ENCODE assay signal across 1 cellular context in the genomic region with DNA sequence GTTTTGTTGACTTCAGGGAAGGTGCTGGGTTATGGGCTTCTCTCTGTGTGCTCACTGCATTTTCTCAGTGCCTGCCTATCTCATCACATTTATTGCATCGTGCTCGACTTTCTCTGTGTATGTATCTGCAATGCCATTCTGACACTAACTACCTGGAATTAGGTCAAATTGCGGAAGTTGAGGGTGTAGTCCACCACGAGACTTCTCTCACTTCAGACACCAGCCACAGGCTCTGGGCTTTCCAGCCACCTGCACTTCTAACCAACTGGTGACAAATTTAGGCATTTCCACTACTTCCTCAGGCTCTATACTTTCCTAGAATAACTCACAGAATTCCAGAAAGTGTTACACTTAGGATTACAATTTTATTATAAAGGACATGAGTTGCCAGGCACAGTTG.
A peak's percentile ranks its signal among the peaks of the same experiment; 100 is the strongest.
TF ChIP-seq lines count a peak whose summit lies in the region.

No MANE protein-coding gene starts in this region.

TF ChIP-seq in GM12878, 131 proteins besides CTCF, POLR2A, EP300 and RAD21 (continued from another document and continues in another):
- TF ChIP-seq, protein P1, sequence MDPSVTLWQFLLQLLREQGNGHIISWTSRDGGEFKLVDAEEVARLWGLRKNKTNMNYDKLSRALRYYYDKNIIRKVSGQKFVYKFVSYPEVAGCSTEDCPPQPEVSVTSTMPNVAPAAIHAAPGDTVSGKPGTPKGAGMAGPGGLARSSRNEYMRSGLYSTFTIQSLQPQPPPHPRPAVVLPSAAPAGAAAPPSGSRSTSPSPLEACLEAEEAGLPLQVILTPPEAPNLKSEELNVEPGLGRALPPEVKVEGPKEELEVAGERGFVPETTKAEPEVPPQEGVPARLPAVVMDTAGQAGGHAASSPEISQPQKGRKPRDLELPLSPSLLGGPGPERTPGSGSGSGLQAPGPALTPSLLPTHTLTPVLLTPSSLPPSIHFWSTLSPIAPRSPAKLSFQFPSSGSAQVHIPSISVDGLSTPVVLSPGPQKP (IDR thresholded peaks at IDR 0.05; ENCODE audit: low read depth, low read length), result no peak
- no peak for TF ChIP-seq HDAC2 (IDR thresholded peaks at IDR 0.05)
- TF ChIP-seq CBFB (IDR thresholded peaks at IDR 0.05; ENCODE audit: low read depth), result peak; percentile 76
- TF ChIP-seq MEF2A (IDR thresholded peaks at IDR 0.05; ENCODE audit: insufficient read depth, low read depth, low read length), result peak; percentile 91
- peak; percentile 93 for TF ChIP-seq DPF2 (IDR thresholded peaks at IDR 0.05)
- TF ChIP-seq POLR2AphosphoS5 (IDR thresholded peaks at IDR 0.05; ENCODE audit: low read length), result peak; percentile 22; the same call in 1 of the 2 replicates
- TF ChIP-seq PML (IDR thresholded peaks at IDR 0.05; ENCODE audit: low read length), result 0 out of 2 replicates have a peak, but pooled peaks have one; percentile 20
- peak; percentile 90 to 91 for TF ChIP-seq BHLHE40 (IDR thresholded peaks at IDR 0.05; ENCODE audit: borderline replicate concordance in 1 of 2, low read depth in 2 of 2, low read length in 1 of 2)
- TF ChIP-seq ATF7 (IDR thresholded peaks at IDR 0.05; ENCODE audit: low read depth), result peak; percentile 55; the same call in 1 of the 2 replicates
- TF ChIP-seq, protein P2, sequence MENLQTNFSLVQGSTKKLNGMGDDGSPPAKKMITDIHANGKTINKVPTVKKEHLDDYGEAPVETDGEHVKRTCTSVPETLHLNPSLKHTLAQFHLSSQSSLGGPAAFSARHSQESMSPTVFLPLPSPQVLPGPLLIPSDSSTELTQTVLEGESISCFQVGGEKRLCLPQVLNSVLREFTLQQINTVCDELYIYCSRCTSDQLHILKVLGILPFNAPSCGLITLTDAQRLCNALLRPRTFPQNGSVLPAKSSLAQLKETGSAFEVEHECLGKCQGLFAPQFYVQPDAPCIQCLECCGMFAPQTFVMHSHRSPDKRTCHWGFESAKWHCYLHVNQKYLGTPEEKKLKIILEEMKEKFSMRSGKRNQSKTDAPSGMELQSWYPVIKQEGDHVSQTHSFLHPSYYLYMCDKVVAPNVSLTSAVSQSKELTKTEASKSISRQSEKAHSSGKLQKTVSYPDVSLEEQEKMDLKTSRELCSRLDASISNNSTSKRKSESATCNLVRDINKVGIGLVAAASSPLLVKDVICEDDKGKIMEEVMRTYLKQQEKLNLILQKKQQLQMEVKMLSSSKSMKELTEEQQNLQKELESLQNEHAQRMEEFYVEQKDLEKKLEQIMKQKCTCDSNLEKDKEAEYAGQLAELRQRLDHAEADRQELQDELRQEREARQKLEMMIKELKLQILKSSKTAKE (IDR thresholded peaks at IDR 0.05; ENCODE audit: low read depth, poor library complexity, severe bottlenecking), result peak; percentile 62
- TF ChIP-seq HDAC6 (IDR thresholded peaks at IDR 0.05; ENCODE audit: unreplicated experiment), result no peak
- TF ChIP-seq SREBF2 (IDR thresholded peaks at IDR 0.05; ENCODE audit: low read length), result no peak
- TF ChIP-seq, protein P3, sequence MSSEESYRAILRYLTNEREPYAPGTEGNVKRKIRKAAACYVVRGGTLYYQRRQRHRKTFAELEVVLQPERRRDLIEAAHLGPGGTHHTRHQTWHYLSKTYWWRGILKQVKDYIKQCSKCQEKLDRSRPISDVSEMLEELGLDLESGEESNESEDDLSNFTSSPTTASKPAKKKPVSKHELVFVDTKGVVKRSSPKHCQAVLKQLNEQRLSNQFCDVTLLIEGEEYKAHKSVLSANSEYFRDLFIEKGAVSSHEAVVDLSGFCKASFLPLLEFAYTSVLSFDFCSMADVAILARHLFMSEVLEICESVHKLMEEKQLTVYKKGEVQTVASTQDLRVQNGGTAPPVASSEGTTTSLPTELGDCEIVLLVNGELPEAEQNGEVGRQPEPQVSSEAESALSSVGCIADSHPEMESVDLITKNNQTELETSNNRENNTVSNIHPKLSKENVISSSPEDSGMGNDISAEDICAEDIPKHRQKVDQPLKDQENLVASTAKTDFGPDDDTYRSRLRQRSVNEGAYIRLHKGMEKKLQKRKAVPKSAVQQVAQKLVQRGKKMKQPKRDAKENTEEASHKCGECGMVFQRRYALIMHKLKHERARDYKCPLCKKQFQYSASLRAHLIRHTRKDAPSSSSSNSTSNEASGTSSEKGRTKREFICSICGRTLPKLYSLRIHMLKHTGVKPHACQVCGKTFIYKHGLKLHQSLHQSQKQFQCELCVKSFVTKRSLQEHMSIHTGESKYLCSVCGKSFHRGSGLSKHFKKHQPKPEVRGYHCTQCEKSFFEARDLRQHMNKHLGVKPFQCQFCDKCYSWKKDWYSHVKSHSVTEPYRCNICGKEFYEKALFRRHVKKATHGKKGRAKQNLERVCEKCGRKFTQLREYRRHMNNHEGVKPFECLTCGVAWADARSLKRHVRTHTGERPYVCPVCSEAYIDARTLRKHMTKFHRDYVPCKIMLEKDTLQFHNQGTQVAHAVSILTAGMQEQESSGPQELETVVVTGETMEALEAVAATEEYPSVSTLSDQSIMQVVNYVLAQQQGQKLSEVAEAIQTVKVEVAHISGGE (CRISPR knock-in tag; IDR thresholded peaks at IDR 0.05), result no peak
- TF ChIP-seq MTA3 (IDR thresholded peaks at IDR 0.05; ENCODE audit: borderline replicate concordance, low read length), result no peak; the same call in 1 of the 2 replicates
- peak; percentile 95 for TF ChIP-seq RUNX3 (IDR thresholded peaks at IDR 0.05; ENCODE audit: low read length)
- TF ChIP-seq POU2F2 (IDR thresholded peaks at IDR 0.05; ENCODE audit: borderline replicate concordance, low read depth, low read length), result peak; percentile 83; the same call in 2 of the 3 replicates
- peak; percentile 86 for TF ChIP-seq BCL11A (IDR thresholded peaks at IDR 0.05; ENCODE audit: low read depth, low read length)
- TF ChIP-seq IKZF1 (conservative IDR thresholded peaks at IDR 0.05), result peak; percentile 94
- TF ChIP-seq, protein P4, sequence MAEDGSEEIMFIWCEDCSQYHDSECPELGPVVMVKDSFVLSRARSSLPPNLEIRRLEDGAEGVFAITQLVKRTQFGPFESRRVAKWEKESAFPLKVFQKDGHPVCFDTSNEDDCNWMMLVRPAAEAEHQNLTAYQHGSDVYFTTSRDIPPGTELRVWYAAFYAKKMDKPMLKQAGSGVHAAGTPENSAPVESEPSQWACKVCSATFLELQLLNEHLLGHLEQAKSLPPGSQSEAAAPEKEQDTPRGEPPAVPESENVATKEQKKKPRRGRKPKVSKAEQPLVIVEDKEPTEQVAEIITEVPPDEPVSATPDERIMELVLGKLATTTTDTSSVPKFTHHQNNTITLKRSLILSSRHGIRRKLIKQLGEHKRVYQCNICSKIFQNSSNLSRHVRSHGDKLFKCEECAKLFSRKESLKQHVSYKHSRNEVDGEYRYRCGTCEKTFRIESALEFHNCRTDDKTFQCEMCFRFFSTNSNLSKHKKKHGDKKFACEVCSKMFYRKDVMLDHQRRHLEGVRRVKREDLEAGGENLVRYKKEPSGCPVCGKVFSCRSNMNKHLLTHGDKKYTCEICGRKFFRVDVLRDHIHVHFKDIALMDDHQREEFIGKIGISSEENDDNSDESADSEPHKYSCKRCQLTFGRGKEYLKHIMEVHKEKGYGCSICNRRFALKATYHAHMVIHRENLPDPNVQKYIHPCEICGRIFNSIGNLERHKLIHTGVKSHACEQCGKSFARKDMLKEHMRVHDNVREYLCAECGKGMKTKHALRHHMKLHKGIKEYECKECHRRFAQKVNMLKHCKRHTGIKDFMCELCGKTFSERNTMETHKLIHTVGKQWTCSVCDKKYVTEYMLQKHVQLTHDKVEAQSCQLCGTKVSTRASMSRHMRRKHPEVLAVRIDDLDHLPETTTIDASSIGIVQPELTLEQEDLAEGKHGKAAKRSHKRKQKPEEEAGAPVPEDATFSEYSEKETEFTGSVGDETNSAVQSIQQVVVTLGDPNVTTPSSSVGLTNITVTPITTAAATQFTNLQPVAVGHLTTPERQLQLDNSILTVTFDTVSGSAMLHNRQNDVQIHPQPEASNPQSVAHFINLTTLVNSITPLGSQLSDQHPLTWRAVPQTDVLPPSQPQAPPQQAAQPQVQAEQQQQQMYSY (CRISPR knock-in tag; IDR thresholded peaks at IDR 0.05), result no peak
- peak; percentile 14 for TF ChIP-seq KLF5 (IDR thresholded peaks at IDR 0.05; ENCODE audit: partially characterized antibody)
- peak; percentile 88 for TF ChIP-seq MTA2 (IDR thresholded peaks at IDR 0.05; ENCODE audit: low read depth)
- 0 out of 2 replicates have a peak, but pooled peaks have one; percentile 25 for TF ChIP-seq ZNF24 (IDR thresholded peaks at IDR 0.05)
- TF ChIP-seq, protein P5, sequence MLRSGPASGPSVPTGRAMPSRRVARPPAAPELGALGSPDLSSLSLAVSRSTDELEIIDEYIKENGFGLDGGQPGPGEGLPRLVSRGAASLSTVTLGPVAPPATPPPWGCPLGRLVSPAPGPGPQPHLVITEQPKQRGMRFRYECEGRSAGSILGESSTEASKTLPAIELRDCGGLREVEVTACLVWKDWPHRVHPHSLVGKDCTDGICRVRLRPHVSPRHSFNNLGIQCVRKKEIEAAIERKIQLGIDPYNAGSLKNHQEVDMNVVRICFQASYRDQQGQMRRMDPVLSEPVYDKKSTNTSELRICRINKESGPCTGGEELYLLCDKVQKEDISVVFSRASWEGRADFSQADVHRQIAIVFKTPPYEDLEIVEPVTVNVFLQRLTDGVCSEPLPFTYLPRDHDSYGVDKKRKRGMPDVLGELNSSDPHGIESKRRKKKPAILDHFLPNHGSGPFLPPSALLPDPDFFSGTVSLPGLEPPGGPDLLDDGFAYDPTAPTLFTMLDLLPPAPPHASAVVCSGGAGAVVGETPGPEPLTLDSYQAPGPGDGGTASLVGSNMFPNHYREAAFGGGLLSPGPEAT (IDR thresholded peaks at IDR 0.05; ENCODE audit: low read depth), result peak; percentile 85
- TF ChIP-seq, protein P6, sequence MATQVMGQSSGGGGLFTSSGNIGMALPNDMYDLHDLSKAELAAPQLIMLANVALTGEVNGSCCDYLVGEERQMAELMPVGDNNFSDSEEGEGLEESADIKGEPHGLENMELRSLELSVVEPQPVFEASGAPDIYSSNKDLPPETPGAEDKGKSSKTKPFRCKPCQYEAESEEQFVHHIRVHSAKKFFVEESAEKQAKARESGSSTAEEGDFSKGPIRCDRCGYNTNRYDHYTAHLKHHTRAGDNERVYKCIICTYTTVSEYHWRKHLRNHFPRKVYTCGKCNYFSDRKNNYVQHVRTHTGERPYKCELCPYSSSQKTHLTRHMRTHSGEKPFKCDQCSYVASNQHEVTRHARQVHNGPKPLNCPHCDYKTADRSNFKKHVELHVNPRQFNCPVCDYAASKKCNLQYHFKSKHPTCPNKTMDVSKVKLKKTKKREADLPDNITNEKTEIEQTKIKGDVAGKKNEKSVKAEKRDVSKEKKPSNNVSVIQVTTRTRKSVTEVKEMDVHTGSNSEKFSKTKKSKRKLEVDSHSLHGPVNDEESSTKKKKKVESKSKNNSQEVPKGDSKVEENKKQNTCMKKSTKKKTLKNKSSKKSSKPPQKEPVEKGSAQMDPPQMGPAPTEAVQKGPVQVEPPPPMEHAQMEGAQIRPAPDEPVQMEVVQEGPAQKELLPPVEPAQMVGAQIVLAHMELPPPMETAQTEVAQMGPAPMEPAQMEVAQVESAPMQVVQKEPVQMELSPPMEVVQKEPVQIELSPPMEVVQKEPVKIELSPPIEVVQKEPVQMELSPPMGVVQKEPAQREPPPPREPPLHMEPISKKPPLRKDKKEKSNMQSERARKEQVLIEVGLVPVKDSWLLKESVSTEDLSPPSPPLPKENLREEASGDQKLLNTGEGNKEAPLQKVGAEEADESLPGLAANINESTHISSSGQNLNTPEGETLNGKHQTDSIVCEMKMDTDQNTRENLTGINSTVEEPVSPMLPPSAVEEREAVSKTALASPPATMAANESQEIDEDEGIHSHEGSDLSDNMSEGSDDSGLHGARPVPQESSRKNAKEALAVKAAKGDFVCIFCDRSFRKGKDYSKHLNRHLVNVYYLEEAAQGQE (IDR thresholded peaks at IDR 0.05; ENCODE audit: low read depth, low read length), result no peak
- TF ChIP-seq, protein P7, sequence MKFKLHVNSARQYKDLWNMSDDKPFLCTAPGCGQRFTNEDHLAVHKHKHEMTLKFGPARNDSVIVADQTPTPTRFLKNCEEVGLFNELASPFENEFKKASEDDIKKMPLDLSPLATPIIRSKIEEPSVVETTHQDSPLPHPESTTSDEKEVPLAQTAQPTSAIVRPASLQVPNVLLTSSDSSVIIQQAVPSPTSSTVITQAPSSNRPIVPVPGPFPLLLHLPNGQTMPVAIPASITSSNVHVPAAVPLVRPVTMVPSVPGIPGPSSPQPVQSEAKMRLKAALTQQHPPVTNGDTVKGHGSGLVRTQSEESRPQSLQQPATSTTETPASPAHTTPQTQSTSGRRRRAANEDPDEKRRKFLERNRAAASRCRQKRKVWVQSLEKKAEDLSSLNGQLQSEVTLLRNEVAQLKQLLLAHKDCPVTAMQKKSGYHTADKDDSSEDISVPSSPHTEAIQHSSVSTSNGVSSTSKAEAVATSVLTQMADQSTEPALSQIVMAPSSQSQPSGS (IDR thresholded peaks at IDR 0.05; ENCODE audit: low read length), result peak; percentile 73
- TF ChIP-seq SUPT20H (IDR thresholded peaks at IDR 0.05; ENCODE audit: borderline replicate concordance, control insufficient read depth, low read depth, low read length), result no peak
- TF ChIP-seq KDM1A (IDR thresholded peaks at IDR 0.05; ENCODE audit: borderline replicate concordance), result no peak
- TF ChIP-seq RCOR1 (conservative IDR thresholded peaks at IDR 0.05; ENCODE audit: low read depth, low read length), result no peak
- no peak for TF ChIP-seq HDGF (IDR thresholded peaks at IDR 0.05)
- peak; percentile 71; the same call in 1 of the 2 replicates for TF ChIP-seq TBL1XR1 (IDR thresholded peaks at IDR 0.05; ENCODE audit: low read depth, low read length)
- no peak for TF ChIP-seq STAT1 (conservative IDR thresholded peaks at IDR 0.05)
- TF ChIP-seq, protein P8, sequence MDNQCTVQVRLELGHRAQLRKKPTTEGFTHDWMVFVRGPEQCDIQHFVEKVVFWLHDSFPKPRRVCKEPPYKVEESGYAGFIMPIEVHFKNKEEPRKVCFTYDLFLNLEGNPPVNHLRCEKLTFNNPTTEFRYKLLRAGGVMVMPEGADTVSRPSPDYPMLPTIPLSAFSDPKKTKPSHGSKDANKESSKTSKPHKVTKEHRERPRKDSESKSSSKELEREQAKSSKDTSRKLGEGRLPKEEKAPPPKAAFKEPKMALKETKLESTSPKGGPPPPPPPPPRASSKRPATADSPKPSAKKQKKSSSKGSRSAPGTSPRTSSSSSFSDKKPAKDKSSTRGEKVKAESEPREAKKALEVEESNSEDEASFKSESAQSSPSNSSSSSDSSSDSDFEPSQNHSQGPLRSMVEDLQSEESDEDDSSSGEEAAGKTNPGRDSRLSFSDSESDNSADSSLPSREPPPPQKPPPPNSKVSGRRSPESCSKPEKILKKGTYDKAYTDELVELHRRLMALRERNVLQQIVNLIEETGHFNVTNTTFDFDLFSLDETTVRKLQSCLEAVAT (IDR thresholded peaks at IDR 0.05), result peak; percentile 83
- no peak for TF ChIP-seq BRCA1 (IDR thresholded peaks at IDR 0.05; ENCODE audit: low read depth, low read length)
- TF ChIP-seq, protein P9, sequence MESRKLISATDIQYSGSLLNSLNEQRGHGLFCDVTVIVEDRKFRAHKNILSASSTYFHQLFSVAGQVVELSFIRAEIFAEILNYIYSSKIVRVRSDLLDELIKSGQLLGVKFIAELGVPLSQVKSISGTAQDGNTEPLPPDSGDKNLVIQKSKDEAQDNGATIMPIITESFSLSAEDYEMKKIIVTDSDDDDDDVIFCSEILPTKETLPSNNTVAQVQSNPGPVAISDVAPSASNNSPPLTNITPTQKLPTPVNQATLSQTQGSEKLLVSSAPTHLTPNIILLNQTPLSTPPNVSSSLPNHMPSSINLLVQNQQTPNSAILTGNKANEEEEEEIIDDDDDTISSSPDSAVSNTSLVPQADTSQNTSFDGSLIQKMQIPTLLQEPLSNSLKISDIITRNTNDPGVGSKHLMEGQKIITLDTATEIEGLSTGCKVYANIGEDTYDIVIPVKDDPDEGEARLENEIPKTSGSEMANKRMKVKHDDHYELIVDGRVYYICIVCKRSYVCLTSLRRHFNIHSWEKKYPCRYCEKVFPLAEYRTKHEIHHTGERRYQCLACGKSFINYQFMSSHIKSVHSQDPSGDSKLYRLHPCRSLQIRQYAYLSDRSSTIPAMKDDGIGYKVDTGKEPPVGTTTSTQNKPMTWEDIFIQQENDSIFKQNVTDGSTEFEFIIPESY (IDR thresholded peaks at IDR 0.05), result no peak
- peak; percentile 78 for TF ChIP-seq MEF2B (IDR thresholded peaks at IDR 0.05; ENCODE audit: partially characterized antibody, poor library complexity, severe bottlenecking)
- TF ChIP-seq TCF12 (IDR thresholded peaks at IDR 0.05; ENCODE audit: low read depth, low read length), result peak; percentile 96
